Comparison of ENCODE assay signal across 2 cellular contexts in genomic region chr20:4052554-4052953, GRCh38.
TF ChIP-seq lines count a peak whose summit lies in the region.

No MANE protein-coding gene starts in this region.

TF ChIP-seq in A549, 52 proteins besides CTCF, POLR2A, EP300 and RAD21:
- no peak for TF ChIP-seq MAZ (IDR thresholded peaks at IDR 0.05; ENCODE audit: borderline replicate concordance, low read depth, low read length)
- no peak for TF ChIP-seq FOSB (CRISPR knock-in tag; IDR thresholded peaks at IDR 0.05)
- TF ChIP-seq TFCP2L1 (CRISPR knock-in tag; IDR thresholded peaks at IDR 0.05), result no peak
- TF ChIP-seq MYC (IDR thresholded peaks at IDR 0.05; ENCODE audit: borderline replicate concordance, low read length), result no peak
- TF ChIP-seq JUN (IDR thresholded peaks at IDR 0.05), result no peak
- TF ChIP-seq RARB (CRISPR knock-in tag; IDR thresholded peaks at IDR 0.05), result no peak
- TF ChIP-seq POLR2AphosphoS2 (conservative IDR thresholded peaks at IDR 0.05; ENCODE audit: low read length), result no peak
- TF ChIP-seq KDM1A (IDR thresholded peaks at IDR 0.05; ENCODE audit: low read depth), result no peak
- TF ChIP-seq BHLHE40 (IDR thresholded peaks at IDR 0.05; ENCODE audit: low read depth, low read length), result no peak
- no peak for TF ChIP-seq NR3C1 (IDR thresholded peaks at IDR 0.05)
- no peak for TF ChIP-seq ZC3H11A (IDR thresholded peaks at IDR 0.05)
- TF ChIP-seq CEBPB (IDR thresholded peaks at IDR 0.05), result no peak
- TF ChIP-seq REST (IDR thresholded peaks at IDR 0.05), result no peak
- no peak for TF ChIP-seq RFX5 (IDR thresholded peaks at IDR 0.05)
- TF ChIP-seq SMC3 (IDR thresholded peaks at IDR 0.05), result no peak
- no peak for TF ChIP-seq FOSL2 (IDR thresholded peaks at IDR 0.05)
- no peak for TF ChIP-seq FOSL2 (CRISPR knock-in tag; IDR thresholded peaks at IDR 0.05)
- no peak for TF ChIP-seq CHD2 (IDR thresholded peaks at IDR 0.05; ENCODE audit: low read length, partially characterized antibody)
- no peak for TF ChIP-seq HDAC2 (IDR thresholded peaks at IDR 0.05)
- no peak for TF ChIP-seq HES2 (IDR thresholded peaks at IDR 0.05)
- no peak for TF ChIP-seq KDM5A (IDR thresholded peaks at IDR 0.05)

TF ChIP-seq in SK-N-SH, 30 proteins besides CTCF, POLR2A, EP300 and RAD21 (continued from another document):
- no peak for TF ChIP-seq IRF3 (IDR thresholded peaks at IDR 0.05; ENCODE audit: low read depth, low read length)
- no peak for TF ChIP-seq YY1 (IDR thresholded peaks at IDR 0.05; ENCODE audit: low read depth)
- no peak for TF ChIP-seq NFIC (IDR thresholded peaks at IDR 0.05; ENCODE audit: borderline replicate concordance)
- TF ChIP-seq USF1 (IDR thresholded peaks at IDR 0.05; ENCODE audit: borderline replicate concordance, low read depth), result no peak
- TF ChIP-seq GATA2 (CRISPR knock-in tag; IDR thresholded peaks at IDR 0.05), result no peak
- TF ChIP-seq MEF2A (IDR thresholded peaks at IDR 0.05; ENCODE audit: borderline replicate concordance, low read depth), result no peak
- no peak for TF ChIP-seq TEAD4 (IDR thresholded peaks at IDR 0.05; ENCODE audit: borderline replicate concordance, insufficient read depth)
- TF ChIP-seq MAX (IDR thresholded peaks at IDR 0.05; ENCODE audit: low read depth), result no peak
- no peak for TF ChIP-seq ZBTB33 (IDR thresholded peaks at IDR 0.05; ENCODE audit: borderline replicate concordance, low read depth)
- TF ChIP-seq NRF1 (IDR thresholded peaks at IDR 0.05; ENCODE audit: low read depth, low read length), result no peak
- no peak for TF ChIP-seq SIN3A (IDR thresholded peaks at IDR 0.05; ENCODE audit: borderline replicate concordance, low read depth, low read length)
- no peak for TF ChIP-seq POLR2AphosphoS5 (IDR thresholded peaks at IDR 0.05; ENCODE audit: low read depth, low read length)
- TF ChIP-seq GABPA (IDR thresholded peaks at IDR 0.05; ENCODE audit: low read depth), result no peak
- no peak for TF ChIP-seq TCF12 (IDR thresholded peaks at IDR 0.05)
- TF ChIP-seq SMC3 (IDR thresholded peaks at IDR 0.05; ENCODE audit: low read depth, low read length), result no peak
- no peak for TF ChIP-seq TAF1 (IDR thresholded peaks at IDR 0.05; ENCODE audit: borderline replicate concordance, low read depth, low read length)
